2 cellular contexts compared by ENCODE assay signal in the genomic region with DNA sequence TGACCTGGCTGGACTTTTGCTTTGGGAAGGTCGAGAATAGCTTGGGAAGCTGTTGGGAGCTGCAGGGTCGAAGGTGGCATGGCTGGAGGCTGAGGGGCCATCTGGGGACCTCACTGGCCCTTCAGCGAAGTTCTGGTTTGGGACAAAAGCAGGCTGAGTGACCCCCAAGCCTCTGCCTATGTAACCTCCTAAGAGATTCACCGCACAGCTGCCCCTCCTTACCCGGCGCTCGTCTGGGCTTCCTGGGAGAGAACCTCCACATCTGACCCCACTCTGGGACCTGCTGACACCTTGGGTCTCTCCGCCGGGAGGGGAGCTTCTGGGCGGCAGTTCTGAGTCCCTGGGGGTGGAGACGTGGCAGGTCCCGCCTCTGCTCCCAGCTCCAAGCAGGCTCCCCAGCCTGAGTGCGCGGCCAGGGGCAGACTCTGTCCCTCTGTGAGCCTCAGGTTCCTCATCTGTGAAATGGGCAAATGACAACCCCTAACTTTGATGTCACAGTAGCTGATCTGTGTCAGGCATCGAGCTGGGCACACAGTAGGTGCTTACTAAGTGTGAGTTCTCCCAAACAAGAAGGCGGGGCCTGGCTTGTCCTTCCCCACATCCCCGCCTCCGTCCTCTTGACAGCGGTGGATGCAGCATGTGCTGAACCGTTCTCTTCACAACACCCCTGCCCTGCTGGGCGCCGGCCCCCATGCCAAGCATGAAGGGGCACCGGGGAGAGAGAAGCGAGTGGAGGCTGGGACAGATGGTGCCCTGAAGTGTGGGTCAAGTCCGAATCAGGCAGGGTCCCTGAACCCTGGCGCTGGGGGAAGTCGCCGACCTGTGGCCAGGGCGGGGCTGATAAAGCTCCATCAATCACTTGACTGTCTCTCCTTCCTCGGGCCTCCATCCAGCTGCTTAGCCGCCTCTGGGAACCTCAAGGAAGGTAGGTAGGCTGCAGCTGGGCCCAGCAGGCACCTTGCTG.
TF ChIP-seq lines count a peak whose summit lies in the region.

No MANE protein-coding gene starts in this region.

TF ChIP-seq in IMR-90, 13 proteins besides CTCF, POLR2A, EP300 and RAD21:
- TF ChIP-seq MXI1 (IDR thresholded peaks at IDR 0.05; ENCODE audit: borderline replicate concordance, low read depth, low read length) (no peak), RCOR1 (IDR thresholded peaks at IDR 0.05; ENCODE audit: insufficient replicate concordance, low read length) (no peak), SMC3 (IDR thresholded peaks at IDR 0.05; ENCODE audit: low read depth, low read length) (no peak), CEBPB (IDR thresholded peaks at IDR 0.05; ENCODE audit: low read depth, low read length) (no peak), RFX5 (IDR thresholded peaks at IDR 0.05; ENCODE audit: low read depth, low read length) (no peak), NFE2L2 (IDR thresholded peaks at IDR 0.05; ENCODE audit: low read depth, low read length) (no peak), CHD1 (IDR thresholded peaks at IDR 0.05; ENCODE audit: low read depth, low read length) (no peak), MAFK (IDR thresholded peaks at IDR 0.05; ENCODE audit: low read depth, low read length) (no peak), BHLHE40 (IDR thresholded peaks at IDR 0.05; ENCODE audit: low read depth, low read length) (no peak), MAZ (IDR thresholded peaks at IDR 0.05; ENCODE audit: borderline replicate concordance, low read depth, low read length) (no peak), FOS (IDR thresholded peaks at IDR 0.05; ENCODE audit: low read depth, low read length) (no peak)
- TF ChIP-seq, protein P1, sequence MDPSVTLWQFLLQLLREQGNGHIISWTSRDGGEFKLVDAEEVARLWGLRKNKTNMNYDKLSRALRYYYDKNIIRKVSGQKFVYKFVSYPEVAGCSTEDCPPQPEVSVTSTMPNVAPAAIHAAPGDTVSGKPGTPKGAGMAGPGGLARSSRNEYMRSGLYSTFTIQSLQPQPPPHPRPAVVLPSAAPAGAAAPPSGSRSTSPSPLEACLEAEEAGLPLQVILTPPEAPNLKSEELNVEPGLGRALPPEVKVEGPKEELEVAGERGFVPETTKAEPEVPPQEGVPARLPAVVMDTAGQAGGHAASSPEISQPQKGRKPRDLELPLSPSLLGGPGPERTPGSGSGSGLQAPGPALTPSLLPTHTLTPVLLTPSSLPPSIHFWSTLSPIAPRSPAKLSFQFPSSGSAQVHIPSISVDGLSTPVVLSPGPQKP (IDR thresholded peaks at IDR 0.05; ENCODE audit: borderline replicate concordance, low read depth, low read length): no peak
- TF ChIP-seq, protein P2, sequence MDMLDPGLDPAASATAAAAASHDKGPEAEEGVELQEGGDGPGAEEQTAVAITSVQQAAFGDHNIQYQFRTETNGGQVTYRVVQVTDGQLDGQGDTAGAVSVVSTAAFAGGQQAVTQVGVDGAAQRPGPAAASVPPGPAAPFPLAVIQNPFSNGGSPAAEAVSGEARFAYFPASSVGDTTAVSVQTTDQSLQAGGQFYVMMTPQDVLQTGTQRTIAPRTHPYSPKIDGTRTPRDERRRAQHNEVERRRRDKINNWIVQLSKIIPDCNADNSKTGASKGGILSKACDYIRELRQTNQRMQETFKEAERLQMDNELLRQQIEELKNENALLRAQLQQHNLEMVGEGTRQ (IDR thresholded peaks at IDR 0.05; ENCODE audit: low read depth, low read length): no peak

TF ChIP-seq in H1, 55 proteins besides CTCF, POLR2A, EP300 and RAD21:
- TF ChIP-seq ASH2L (IDR thresholded peaks at IDR 0.05; ENCODE audit: low read length) (no peak), KDM1A (IDR thresholded peaks at IDR 0.05; ENCODE audit: borderline replicate concordance, low read length) (peak; percentile 82; the same call in 1 of the 2 replicates), RNF2 (IDR thresholded peaks at IDR 0.05; ENCODE audit: borderline replicate concordance, low read depth, low read length, missing control alignments, poor library complexity, severe bottlenecking) (no peak)
TF ChIP-seq in H1: peak in this region for 1.
